ENCODE assay signal across 26 cellular contexts in genomic region chr19:9523885-9524474, GRCh38. TPM values are rescaled to one million over a fixed set of nuclear protein-coding genes. Genes with fewer than 3 reads are reported as not detected.
DNase-seq lines count a peak whose midpoint lies in the region; ATAC-seq and TF ChIP-seq lines count a peak whose summit lies in the region.
"Had no signal": no experiment of that assay in that cellular context is flagged by ENCODE, and none has a peak within 500 bp of the region (broad histone marks: within the 10 kb centered on the region; RNA-seq: fewer than 3 reads in every experiment).

No MANE protein-coding gene starts in this region.

- no peak for ATAC-seq in activated naive CD8-positive, alpha-beta T cell treated with anti-CD3 and anti-CD28 coated beads, Interleukin-2, amount 50 U/mL, for 24 hours
- no peak for ATAC-seq in esophagus mucosa
- ATAC-seq: activated T-cell treated with anti-CD3 and anti-CD28 coated beads, Interleukin-2, amount 50 U/mL, for 72 hours; lower lobe of right lung had no signal

- H3K4me3 ChIP-seq in HUES48 (ENCODE audit: low read depth, low read length) (0 out of 2 replicates have a peak overlapping the region, but pooled peaks have one; percentile 4), astrocyte of the spinal cord (ENCODE audit: low read depth, low read length) (no peak overlapping the region), fibroblast of mammary gland (ENCODE audit: control insufficient read depth, low read depth, low read length) (no peak overlapping the region), skeletal muscle tissue (ENCODE audit: low read length in 3 of 3) (peak overlapping the region in 2 of 3 donors; percentile 32 to 38), brain microvascular endothelial cell (ENCODE audit: low read depth, low read length) (no peak overlapping the region), colonic mucosa (no peak overlapping the region)
- H3K4me3 ChIP-seq: lower lobe of right lung, MG63, prostate gland, SJCRH30 had no signal

- H3K9ac ChIP-seq in HUES48 (ENCODE audit: low read depth, low read length) (no peak overlapping the region), skeletal muscle tissue (ENCODE audit: low read depth in 1 of 3, low read length in 3 of 3) (no peak overlapping the region), colonic mucosa (ENCODE audit: low read depth in 2 of 2, low read length in 2 of 2) (no peak overlapping the region)

- H3K27ac ChIP-seq in HUES48 (ENCODE audit: low read depth, low read length) = no peak overlapping the region
- H3K27ac ChIP-seq in skeletal muscle tissue (ENCODE audit: low read depth, low read length) = no peak overlapping the region
- H3K27ac ChIP-seq in brain microvascular endothelial cell = no peak overlapping the region
- no peak overlapping the region for H3K27ac ChIP-seq in colonic mucosa
- H3K27ac ChIP-seq: lower lobe of right lung, prostate gland, SJCRH30 had no signal

- H3K36me3 ChIP-seq in HUES48 (ENCODE audit: control insufficient read depth, insufficient read depth, low read length) (peaks cover 40% of the 10 kb centered on the region), skeletal muscle tissue (ENCODE audit: control insufficient read depth in 3 of 3, insufficient read depth in 3 of 3, low read length in 3 of 3) (peaks cover 36 to 44% (median 41%) of the 10 kb centered on the region in 3 donors), brain microvascular endothelial cell (replicated peaks) (peaks cover 33% of the 10 kb centered on the region), colonic mucosa (peaks cover 9% of the 10 kb centered on the region)
- H3K36me3 ChIP-seq: MG63 had no signal

- H3K9me3 Mint-ChIP-seq in activated naive CD8-positive, alpha-beta T cell treated with anti-CD3 and anti-CD28 coated beads, Interleukin-2, amount 50 U/mL, for 24 hours = peaks cover 71% of the 10 kb centered on the region

- in situ Hi-C loops in astrocyte of the spinal cord (cut with HindIII; ENCODE audit: low sequenced_read_pairs) (no loop called here), brain microvascular endothelial cell (cut with HindIII; ENCODE audit: low pct_ligation_motif_present, low sequenced_read_pairs) (no loop called here)

- intact Hi-C loops in colonic mucosa (cut with DNase I) = no loop called here

- H3K9me3 ChIP-seq in HUES48 (ENCODE audit: control insufficient read depth, insufficient read depth, low read length) = peaks cover 93% of the 10 kb centered on the region
- peaks cover 48 to 57% (median 51%) of the 10 kb centered on the region in 3 donors for H3K9me3 ChIP-seq in skeletal muscle tissue (ENCODE audit: control insufficient read depth in 3 of 3, low read length in 3 of 3)
- H3K9me3 ChIP-seq in colonic mucosa = peaks cover 20% of the 10 kb centered on the region

- H3K27me3 ChIP-seq in HUES48 (ENCODE audit: control insufficient read depth, insufficient read depth, low read length) (no peaks in the 10 kb centered on the region), skeletal muscle tissue (ENCODE audit: control insufficient read depth in 3 of 3, insufficient read depth in 3 of 3, low read length in 3 of 3) (no peaks in the 10 kb centered on the region), brain microvascular endothelial cell (replicated peaks) (no peaks in the 10 kb centered on the region), colonic mucosa (no peaks in the 10 kb centered on the region)
- H3K27me3 ChIP-seq: MG63, SJCRH30 had no signal

- peaks cover 68% of the 10 kb centered on the region for H3K36me3 Mint-ChIP-seq in activated naive CD8-positive, alpha-beta T cell treated with anti-CD3 and anti-CD28 coated beads, Interleukin-2, amount 50 U/mL, for 24 hours (ENCODE audit: low read depth)

- TF ChIP-seq CTCF in astrocyte of the spinal cord (IDR thresholded peaks at IDR 0.05; ENCODE audit: low read depth, low read length) (no peak), fibroblast of mammary gland (conservative IDR thresholded peaks at IDR 0.05; ENCODE audit: control insufficient read depth, insufficient read depth, low read depth, low read length) (no peak), brain microvascular endothelial cell (IDR thresholded peaks at IDR 0.05; ENCODE audit: low read depth, low read length, missing control alignments) (no peak), colonic mucosa (IDR thresholded peaks at IDR 0.05) (no peak)

- peak; percentile 15 for DNase-seq in astrocyte of the spinal cord (ENCODE audit: low read depth, low spot score)
- DNase-seq in fibroblast of mammary gland (ENCODE audit: low read depth) = peak; percentile 6
- DNase-seq in brain microvascular endothelial cell = no peak
- DNase-seq in activated naive CD8-positive, alpha-beta T cell treated with anti-CD3 and anti-CD28 coated beads, Interleukin-2, amount 50 U/mL, for 24 hours = no peak
- DNase-seq in colonic mucosa = no peak
- DNase-seq: activated B cell treated with CpG ODN at 0.5 μM for 24 hours; activated CD4-positive, alpha-beta T cell treated with anti-CD3 and anti-CD28 coated beads, Interleukin-2, amount 50 U/mL, for 4 hours; activated naive CD4-positive, alpha-beta T cell treated with anti-CD3 and anti-CD28 coated beads for 36 hours; activated T-cell treated with anti-CD3 and anti-CD28 coated beads, Interleukin-2, amount 50 U/mL, for 72 hours; glutamatergic neuron; kidney glomerular epithelial cell; lower lobe of right lung; MG63; NCI-H1417; NCI-H2081; NCI-H226; NCI-H69; nucleus accumbens; stimulated activated naive CD4-positive, alpha-beta T cell treated with Interleukin-2 at 50 U/mL for 16 hours had no signal

- no peaks in the 10 kb centered on the region for H3K27me3 Mint-ChIP-seq in activated naive CD8-positive, alpha-beta T cell treated with anti-CD3 and anti-CD28 coated beads, Interleukin-2, amount 50 U/mL, for 24 hours
- H3K27me3 Mint-ChIP-seq: activated B cell treated with CpG ODN at 0.5 μM for 24 hours; dendritic cell treated with granulocyte-macrophage colony-stimulating factor and Interleukin-4, amounts not matched to agents 40 ng/mL and 50 ng/mL, for 4 days had no signal

- H3K4me1 ChIP-seq in HUES48 (ENCODE audit: control insufficient read depth, insufficient read depth, low read length) (no peaks in the 10 kb centered on the region), skeletal muscle tissue (ENCODE audit: control insufficient read depth in 3 of 3, insufficient read depth in 3 of 3, low read length in 3 of 3) (no peaks in the 10 kb centered on the region), colonic mucosa (no peaks in the 10 kb centered on the region)
- H3K4me1 ChIP-seq: lower lobe of right lung, prostate gland, SJCRH30 had no signal

- H3K4me3 Mint-ChIP-seq in activated naive CD8-positive, alpha-beta T cell treated with anti-CD3 and anti-CD28 coated beads, Interleukin-2, amount 50 U/mL, for 24 hours = no peak overlapping the region
- H3K4me3 Mint-ChIP-seq: activated B cell treated with CpG ODN at 0.5 μM for 24 hours; activated naive CD4-positive, alpha-beta T cell treated with anti-CD3 and anti-CD28 coated beads for 36 hours; activated T-cell treated with anti-CD3 and anti-CD28 coated beads, Interleukin-2, amount 50 U/mL, for 72 hours; CD14-positive monocyte; dendritic cell treated with granulocyte-macrophage colony-stimulating factor and Interleukin-4, amounts not matched to agents 40 ng/mL and 50 ng/mL, for 4 days had no signal

- H3K27ac Mint-ChIP-seq in activated naive CD8-positive, alpha-beta T cell treated with anti-CD3 and anti-CD28 coated beads, Interleukin-2, amount 50 U/mL, for 24 hours = no peak overlapping the region
- H3K27ac Mint-ChIP-seq: activated B cell treated with CpG ODN at 0.5 μM for 24 hours; activated naive CD4-positive, alpha-beta T cell treated with anti-CD3 and anti-CD28 coated beads for 36 hours; activated T-cell treated with anti-CD3 and anti-CD28 coated beads, Interleukin-2, amount 50 U/mL, for 72 hours; CD14-positive monocyte; dendritic cell treated with granulocyte-macrophage colony-stimulating factor and Interleukin-4, amounts not matched to agents 40 ng/mL and 50 ng/mL, for 4 days had no signal

- no peaks in the 10 kb centered on the region for H3K4me1 Mint-ChIP-seq in activated naive CD8-positive, alpha-beta T cell treated with anti-CD3 and anti-CD28 coated beads, Interleukin-2, amount 50 U/mL, for 24 hours
- H3K4me1 Mint-ChIP-seq: activated B cell treated with CpG ODN at 0.5 μM for 24 hours, CD14-positive monocyte had no signal

RNA-seq across cellular contexts. Expression of gene ZNF426, which starts 14.5 kb away (rescaled TPM):
- total RNA-seq in skeletal muscle tissue (20.4 TPM), esophagus mucosa (31.2 TPM), colonic mucosa (10 to 100 TPM in 1 of 2 donors, 1 to 10 TPM in 1; 7.5 to 11.5 TPM)

RNA-seq across cellular contexts. Expression of gene ZNF560, which starts 25.6 kb away (rescaled TPM):
- total RNA-seq in skeletal muscle tissue = 0.52 TPM
- total RNA-seq in esophagus mucosa = not detected
- total RNA-seq in colonic mucosa = not detected
- total RNA-seq: activated B cell treated with CpG ODN at 0.5 μM for 24 hours, SJCRH30 had no signal

Comparison
In these comparisons a context has a peak if more than half of its experiments do, and no peak if none do; other contexts are left out.
1. H3K4me3 ChIP-seq: peak in HUES48 (single experiment) and skeletal muscle tissue (2 of 3); none in astrocyte of the spinal cord (single experiment), fibroblast of mammary gland (single experiment), brain microvascular endothelial cell (single experiment) and colonic mucosa (single experiment).
2. DNase-seq: peak in astrocyte of the spinal cord (single experiment) and fibroblast of mammary gland (single experiment); none in brain microvascular endothelial cell (single experiment), activated naive CD8-positive, alpha-beta T cell treated with anti-CD3 and anti-CD28 coated beads, Interleukin-2, amount 50 U/mL, for 24 hours (single experiment) and colonic mucosa (single experiment).